ENCODE assay signal across 10 cellular contexts in genomic region chr11:44568358-44568705, GRCh38. TPM values are rescaled to one million over a fixed set of nuclear protein-coding genes. Genes with fewer than 3 reads are reported as not detected.
DNase-seq lines count a peak whose midpoint lies in the region; ATAC-seq and TF ChIP-seq lines count a peak whose summit lies in the region.
"Had no signal": no experiment of that assay in that cellular context is flagged by ENCODE, and none has a peak within 500 bp of the region (broad histone marks: within the 10 kb centered on the region; RNA-seq: fewer than 3 reads in every experiment).

No MANE protein-coding gene starts in this region.

- no peaks in the 10 kb centered on the region for H3K9me3 Mint-ChIP-seq in MCF 10A (ENCODE audit: unreplicated experiment)
- no peaks in the 10 kb centered on the region for H3K9me3 Mint-ChIP-seq in activated naive CD8-positive, alpha-beta T cell treated with anti-CD3 and anti-CD28 coated beads, Interleukin-2, amount 10 ng/mL, durations not matched to agents 7 days and 5 days

- no peak overlapping the region for H3K4me3 Mint-ChIP-seq in MCF 10A (ENCODE audit: unreplicated experiment)
- H3K4me3 Mint-ChIP-seq in activated naive CD8-positive, alpha-beta T cell treated with anti-CD3 and anti-CD28 coated beads, Interleukin-2, amount 10 ng/mL, durations not matched to agents 7 days and 5 days = peak overlapping the region; percentile 88

- peak overlapping the region; percentile 58 for H4K8ac ChIP-seq in mesenchymal stem cell (ENCODE audit: low read length)

- H2BK120ac ChIP-seq in mesenchymal stem cell (ENCODE audit: low read depth, low read length) = peak overlapping the region; percentile 57

- peak overlapping the region; percentile 91 for H2BK5ac ChIP-seq in mesenchymal stem cell (ENCODE audit: low read depth, low read length, poor library complexity, severe bottlenecking)

- in situ Hi-C loops in transverse colon (cut with MboI; ENCODE audit: low pct_ligation_motif_present in 1 of 4, low pct_unique_long_range_greater_than_20kb in 1 of 4, low sequenced_read_pairs in 3 of 4) = loop anchor here in 1 of 4 donors (25.0 kb wide), 1 partner anchor 519 kb away; no protein-coding TSS in a partner anchor

- intact Hi-C loops in breast epithelium (cut with DNase I; ENCODE audit: low total_unique reads) (no loop called here), MCF 10A (cut with micrococcal nuclease) (no loop called here), transverse colon (cut with DNase I; ENCODE audit: low total_unique reads) (no loop called here)

- H3K27ac ChIP-seq in breast epithelium = peak overlapping the region; percentile 65 to 90
- H3K27ac ChIP-seq in mesenchymal stem cell (ENCODE audit: low read length, poor library complexity, severe bottlenecking) = peak overlapping the region; percentile 94
- peak overlapping the region; percentile 66 to 77 (median 74) for H3K27ac ChIP-seq in transverse colon

- H3K14ac ChIP-seq in mesenchymal stem cell (ENCODE audit: low read length in 2 of 2) = peak overlapping the region in 1 of 2 experiments; percentile 89

- H3K27me3 ChIP-seq in breast epithelium (no peaks in the 10 kb centered on the region), mesenchymal stem cell (ENCODE audit: control insufficient read depth in 1 of 2, insufficient read depth in 1 of 2, low read length in 2 of 2) (no peaks in the 10 kb centered on the region), transverse colon (no peaks in the 10 kb centered on the region)

- H3K4me2 ChIP-seq in mesenchymal stem cell (ENCODE audit: low read length, poor library complexity, severe bottlenecking) = no peak overlapping the region

- no peak for DNase-seq in breast epithelium (ENCODE audit: low spot score in 2 of 2)
- DNase-seq in MCF 10A (ENCODE audit: unreplicated experiment) = no peak
- no peak for DNase-seq in activated naive CD8-positive, alpha-beta T cell treated with anti-CD3 and anti-CD28 coated beads, Interleukin-2, amount 10 ng/mL, durations not matched to agents 7 days and 5 days
- no peak for DNase-seq in mesenchymal stem cell
- no peak for DNase-seq in transverse colon
- DNase-seq in NCI-H2171 treated with DMSO at 0.1 percent for 48 hours (lab: John Stamatoyannopoulos, UW) = no peak
- no peak for DNase-seq in activated CD8-positive, alpha-beta memory T cell treated with anti-CD3 and anti-CD28 coated beads, Interleukin-2, amount 50 U/mL, for 48 hours
- DNase-seq: foreskin fibroblast had no signal

- peak overlapping the region; percentile 47 to 99 for H3K18ac ChIP-seq in mesenchymal stem cell (ENCODE audit: low read depth in 1 of 2, low read length in 2 of 2)

- H2BK12ac ChIP-seq in mesenchymal stem cell (ENCODE audit: low read length in 2 of 2) = peak overlapping the region; percentile 11 to 99

- TF ChIP-seq POLR2A in breast epithelium (IDR thresholded peaks at IDR 0.05) (no peak), transverse colon (IDR thresholded peaks at IDR 0.05) (no peak)

- POLR2A ChIA-PET in MCF 10A (lab: Yijun Ruan, JAX) = interaction anchor here (0.7 to 1.1 kb wide), 2 partner anchors 55 to 1671 kb away, joined by 3 read pairs; no protein-coding TSS in a partner anchor
- POLR2A ChIA-PET in activated naive CD8-positive, alpha-beta T cell treated with anti-CD3 and anti-CD28 coated beads, Interleukin-2, amount 10 ng/mL, durations not matched to agents 7 days and 5 days (lab: Charles Lee) = interaction anchor here (1.1 to 4.0 kb wide), 5 partner anchors 10 to 43 kb away, joined by 3 to 29 read pairs (median 7); no protein-coding TSS in a partner anchor

- no TSS peak for BruUV-seq in MCF 10A (replicated peaks; lab: Mats Ljungman, UMichigan)

- H3K4me1 ChIP-seq in breast epithelium = peaks cover 13 to 25% of the 10 kb centered on the region in 2 donors
- peaks cover 59% of the 10 kb centered on the region for H3K4me1 ChIP-seq in mesenchymal stem cell (ENCODE audit: control insufficient read depth, insufficient read depth, low read depth, low read length)
- H3K4me1 ChIP-seq in transverse colon = peaks cover 15 to 62% (median 46%) of the 10 kb centered on the region in 4 donors

- WGBS in mesenchymal stem cell = 91% methylated on average over 1 of the region's 4 CpGs
- WGBS in transverse colon (ENCODE audit: low coverage in 1 of 2), 2 donors = 89% methylated on average over 4 of the region's 4 CpGs; no CpG with 5 or more reads in 1 of the 2 donors

- H3K79me1 ChIP-seq in mesenchymal stem cell (replicated peaks; ENCODE audit: low read length, poor library complexity, severe bottlenecking) = no peaks in the 10 kb centered on the region

- H3K9me3 ChIP-seq in breast epithelium (no peaks in the 10 kb centered on the region), mesenchymal stem cell (ENCODE audit: control insufficient read depth, low read length) (no peaks in the 10 kb centered on the region), transverse colon (no peaks in the 10 kb centered on the region)

- no peak overlapping the region for H2AFZ ChIP-seq in mesenchymal stem cell (ENCODE audit: low read depth, low read length)
- H2AFZ ChIP-seq: parathyroid adenoma had no signal

- peak overlapping the region; percentile 91 for H4K91ac ChIP-seq in mesenchymal stem cell (ENCODE audit: low read length)

- no peak for TF ChIP-seq EP300 in transverse colon (IDR thresholded peaks at IDR 0.05; ENCODE audit: low read depth)

- H3K4me3 ChIP-seq in breast epithelium (no peak overlapping the region), mesenchymal stem cell (ENCODE audit: insufficient read depth in 1 of 2, low read depth in 1 of 2, low read length in 2 of 2) (no peak overlapping the region), transverse colon (no peak overlapping the region)

- peaks cover 47% of the 10 kb centered on the region for H3K4me1 Mint-ChIP-seq in MCF 10A (ENCODE audit: insufficient read depth, unreplicated experiment)
- peaks cover 61% of the 10 kb centered on the region for H3K4me1 Mint-ChIP-seq in activated naive CD8-positive, alpha-beta T cell treated with anti-CD3 and anti-CD28 coated beads, Interleukin-2, amount 10 ng/mL, durations not matched to agents 7 days and 5 days

- H2BK15ac ChIP-seq in mesenchymal stem cell (ENCODE audit: low read depth, poor library complexity, severe bottlenecking) = peak overlapping the region; percentile 73

- H2AK5ac ChIP-seq in mesenchymal stem cell (ENCODE audit: low read length, severe bottlenecking) = peak overlapping the region; percentile 85

- no peaks in the 10 kb centered on the region for H3K36me3 Mint-ChIP-seq in MCF 10A (ENCODE audit: insufficient read depth, unreplicated experiment)
- peaks cover 18% of the 10 kb centered on the region for H3K36me3 Mint-ChIP-seq in activated naive CD8-positive, alpha-beta T cell treated with anti-CD3 and anti-CD28 coated beads, Interleukin-2, amount 10 ng/mL, durations not matched to agents 7 days and 5 days

- ATAC-seq in activated naive CD8-positive, alpha-beta T cell treated with anti-CD3 and anti-CD28 coated beads, Interleukin-2, amount 10 ng/mL, durations not matched to agents 7 days and 5 days (ENCODE audit: low read depth) = no peak
- no peak for ATAC-seq in GM19328 (IDR thresholded peaks at IDR 0.05; ENCODE audit: unreplicated experiment)

- peak overlapping the region; percentile 79 to 98 for H3K4ac ChIP-seq in mesenchymal stem cell (ENCODE audit: low read depth in 1 of 2, low read length in 2 of 2)

- CTCF ChIA-PET in MCF 10A (lab: Yijun Ruan, JAX) = interaction anchor here (0.8 to 2.6 kb wide), 2 partner anchors 11 to 49 kb away, joined by 4 to 21 read pairs; no protein-coding TSS in a partner anchor

- H3K27me3 Mint-ChIP-seq in MCF 10A (ENCODE audit: insufficient read depth, unreplicated experiment) = no peaks in the 10 kb centered on the region
- no peaks in the 10 kb centered on the region for H3K27me3 Mint-ChIP-seq in activated naive CD8-positive, alpha-beta T cell treated with anti-CD3 and anti-CD28 coated beads, Interleukin-2, amount 10 ng/mL, durations not matched to agents 7 days and 5 days

- no peak overlapping the region for H3K27ac Mint-ChIP-seq in MCF 10A (ENCODE audit: low read depth, unreplicated experiment)
- H3K27ac Mint-ChIP-seq in activated naive CD8-positive, alpha-beta T cell treated with anti-CD3 and anti-CD28 coated beads, Interleukin-2, amount 10 ng/mL, durations not matched to agents 7 days and 5 days = peak overlapping the region; percentile 83

- peak overlapping the region; percentile 79 for H3K9ac ChIP-seq in mesenchymal stem cell (ENCODE audit: low read length)
- H3K9ac ChIP-seq: parathyroid adenoma had no signal

- H3K36me3 ChIP-seq in breast epithelium = no peaks in the 10 kb centered on the region
- H3K36me3 ChIP-seq in mesenchymal stem cell (ENCODE audit: control insufficient read depth in 1 of 2, insufficient read depth in 2 of 2, low read depth in 1 of 2, low read length in 2 of 2) = peaks cover 0 to 20% of the 10 kb centered on the region in 2 experiments
- H3K36me3 ChIP-seq in transverse colon = no peaks in the 10 kb centered on the region

- peak overlapping the region in 1 of 2 experiments; percentile 6 for H3K23ac ChIP-seq in mesenchymal stem cell (ENCODE audit: low read length in 2 of 2)

- TF ChIP-seq CTCF in breast epithelium (IDR thresholded peaks at IDR 0.05) = no peak
- TF ChIP-seq CTCF in MCF 10A (IDR thresholded peaks at IDR 0.05; ENCODE audit: unreplicated experiment) = no peak
- no peak for TF ChIP-seq CTCF in transverse colon (IDR thresholded peaks at IDR 0.05)

RNA-seq across cellular contexts. Expression of gene CD82, which starts 2.9 kb away (rescaled TPM):
- total RNA-seq in breast epithelium (10 to 100 TPM; 12.0 to 40.4 (median 38.0) TPM), MCF 10A (2022) (50.9 and 114 TPM in 2 replicates), transverse colon (10 to 100 TPM in 3 of 4 donors, 1 to 10 TPM in 1; 7.9 to 23.1 (median 14.0) TPM)
- total RNA-seq in activated naive CD8-positive, alpha-beta T cell treated with anti-CD3 and anti-CD28 coated beads, Interleukin-2, amount 10 ng/mL, durations not matched to agents 7 days and 5 days = 10 to 100 TPM; 71.9 to 80.2 TPM
- polyA plus RNA-seq in mesenchymal stem cell (2013, experiment 1 of 2) = 196 TPM
- polyA plus RNA-seq in mesenchymal stem cell (2013, experiment 2 of 2) = 194 TPM
